8 cellular contexts compared by ENCODE assay signal in the genomic region with DNA sequence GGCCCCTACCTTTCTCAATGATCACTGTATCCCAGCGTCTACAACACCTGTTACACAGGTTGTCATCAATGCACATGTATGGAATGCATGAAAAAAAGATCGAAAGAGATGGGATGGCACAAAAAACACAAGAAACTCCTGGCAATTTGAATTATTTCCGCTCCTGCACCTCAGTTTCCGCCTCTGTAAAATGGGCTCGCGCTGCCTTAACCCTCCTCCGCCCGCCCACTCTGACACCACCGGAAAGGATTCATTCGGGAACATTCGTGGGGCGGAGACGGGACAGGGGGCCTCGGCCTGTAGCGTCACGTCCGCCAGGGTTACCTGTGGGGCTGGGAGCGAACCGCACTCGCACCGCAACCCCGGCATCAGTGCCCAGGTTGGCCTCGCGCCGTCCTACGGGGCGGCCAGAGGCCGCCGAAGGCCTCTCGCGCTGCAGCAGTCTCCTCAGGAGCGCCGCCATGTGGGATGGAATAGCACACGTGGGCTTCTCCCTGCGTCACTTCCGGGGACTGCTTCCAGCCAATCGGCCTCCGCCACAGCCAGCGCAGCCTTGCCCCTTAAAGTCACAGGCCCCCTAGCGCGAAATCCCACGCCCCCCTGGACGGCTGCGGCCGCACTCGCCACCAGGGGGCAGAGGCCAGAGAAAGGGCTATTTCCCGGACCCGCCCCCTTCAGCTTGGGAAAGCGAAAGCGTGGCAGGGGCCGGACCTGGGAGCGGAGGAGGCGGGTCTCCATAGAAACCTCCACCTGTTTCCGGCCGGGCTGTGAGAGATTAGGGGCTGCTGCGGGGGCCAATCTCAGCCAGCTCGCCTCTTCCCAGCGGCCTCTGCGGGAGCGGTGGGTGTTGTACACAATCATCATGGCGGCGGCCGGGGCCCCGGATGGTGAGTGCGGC. TPM values are rescaled to one million over a fixed set of nuclear protein-coding genes. Genes with fewer than 3 reads are reported as not detected.
A peak's percentile ranks its signal among the peaks of the same experiment; 100 is the strongest.
DNase-seq lines count a peak whose midpoint lies in the region; ATAC-seq, FAIRE-seq and TF ChIP-seq lines count a peak whose summit lies in the region.

EARS2 (minus strand) TSS at position 470 of the 898 bp plus-strand sequence; CDS start at position 463, 7 bp downstream.
UBFD1 (plus strand) TSS at position 847 of the 898 bp plus-strand sequence; CDS start at position 863, 16 bp downstream.

- peak within 1 kb of the TSS; percentile 87 for H3K4me3 Mint-ChIP-seq in Caco-2 (ENCODE audit: unreplicated experiment)

- H3K4me1 ChIP-seq in Caco-2, result peaks cover 13% of the 10 kb centered on the region
- no peaks in the 10 kb centered on the region; a peak in 1 of 7 replicates for H3K4me1 ChIP-seq in H1 (replicated peaks in 1 of 4; ENCODE audit: control insufficient read depth in 3 of 4, insufficient read depth in 4 of 4, low read length in 3 of 4)
- no peaks in the 10 kb centered on the region for H3K4me1 ChIP-seq in mesenchymal stem cell (ENCODE audit: control insufficient read depth, insufficient read depth, low read depth, low read length)

- H3K36me3 Mint-ChIP-seq in Caco-2 (ENCODE audit: insufficient read depth, unreplicated experiment), result peaks cover 34% of the 10 kb centered on the region

- peak within 1 kb of the TSS; percentile 30 for H4K5ac ChIP-seq in H1 (ENCODE audit: insufficient read length, low read depth, low read length)

- peak in 1 of 2 experiments; percentile 0; a peak in 1 of 4 replicates for TF ChIP-seq RAD21 in H1 (IDR thresholded peaks at IDR 0.05 in 1 of 2, conservative IDR thresholded peaks at IDR 0.05 in 1 of 2; ENCODE audit: low read depth in 2 of 2, low read length in 2 of 2)

- H3K27ac Mint-ChIP-seq in Caco-2 (ENCODE audit: unreplicated experiment), result peak within 1 kb of the TSS; percentile 90

- H3K4me2 ChIP-seq in H1 (ENCODE audit: insufficient read depth in 1 of 2, low read depth in 2 of 2, low read length in 2 of 2), result peak within 1 kb of the TSS; percentile 61 to 90
- peak within 1 kb of the TSS; percentile 75 for H3K4me2 ChIP-seq in mesenchymal stem cell (ENCODE audit: low read length, poor library complexity, severe bottlenecking)

- H3K23ac ChIP-seq in H1 (ENCODE audit: insufficient read length), result no peak within 1 kb of the TSS
- H3K23ac ChIP-seq in mesenchymal stem cell (ENCODE audit: low read length in 2 of 2), result peak within 1 kb of the TSS in 1 of 2 experiments; percentile 72

- H3K36me3 ChIP-seq in Caco-2 (ENCODE audit: control insufficient read depth, insufficient read depth, low read length), result peaks cover 5% of the 10 kb centered on the region; the same call in 1 of the 2 replicates
- peaks cover 11 to 37% (median 32%) of the 10 kb centered on the region in 4 experiments for H3K36me3 ChIP-seq in H1 (ENCODE audit: control insufficient read depth in 2 of 4, insufficient read depth in 4 of 4, low read length in 3 of 4)
- peaks cover 15 to 40% of the 10 kb centered on the region in 2 experiments for H3K36me3 ChIP-seq in mesenchymal stem cell (ENCODE audit: control insufficient read depth in 1 of 2, insufficient read depth in 2 of 2, low read depth in 1 of 2, low read length in 2 of 2)

- H2BK12ac ChIP-seq in H1 (ENCODE audit: low read depth, low read length) (no peak within 1 kb of the TSS), mesenchymal stem cell (ENCODE audit: low read length in 2 of 2) (peak within 1 kb of the TSS in 1 of 2 experiments; percentile 45)

- no peaks in the 10 kb centered on the region for H3K23me2 ChIP-seq in H1 (ENCODE audit: low read depth, low read length)

- H3K79me1 ChIP-seq in H1 (ENCODE audit: low read depth, low read length) (no peaks in the 10 kb centered on the region; the same call in 1 of the 2 replicates), mesenchymal stem cell (replicated peaks; ENCODE audit: low read length, poor library complexity, severe bottlenecking) (peaks cover 22% of the 10 kb centered on the region)

- DNase-seq in Caco-2 (peak; percentile 98 to 99), HT1080 (ENCODE audit: low read depth) (peak; percentile 99), NOMO-1 (lab: John Stamatoyannopoulos, UW; ENCODE audit: unreplicated experiment in 2 of 2) (peak; percentile 98 to 100), H1 (ENCODE audit: low read depth in 1 of 2, low spot score in 2 of 2) (peak; percentile 96 to 100), mesenchymal stem cell (peak; percentile 99)
- DNase-seq in stimulated activated CD8-positive, alpha-beta memory T cell treated with anti-CD3 and anti-CD28 coated beads, Interleukin-12 subunit alpha, Interleukin-12 subunit beta, amount 100 ng/mL, for 4 hours (ENCODE audit: low read depth), result peak; percentile 98

- no peaks in the 10 kb centered on the region for H3K27me3 ChIP-seq in Caco-2 (replicated peaks; ENCODE audit: control insufficient read depth, insufficient read depth, low read length)
- no peaks in the 10 kb centered on the region for H3K27me3 ChIP-seq in H1 (replicated peaks in 1 of 4; ENCODE audit: control insufficient read depth in 3 of 4, extremely low read depth in 1 of 4, insufficient read depth in 3 of 4, low read length in 3 of 4)
- no peaks in the 10 kb centered on the region for H3K27me3 ChIP-seq in mesenchymal stem cell (ENCODE audit: control insufficient read depth in 1 of 2, insufficient read depth in 1 of 2, low read length in 2 of 2)

- H4K91ac ChIP-seq in H1 (replicated peaks; ENCODE audit: insufficient read length, low read length), result no peak within 1 kb of the TSS
- peak within 1 kb of the TSS; percentile 36 for H4K91ac ChIP-seq in mesenchymal stem cell (ENCODE audit: low read length)

- H2AFZ ChIP-seq in H1 (ENCODE audit: low read length), result no peak within 1 kb of the TSS
- H2AFZ ChIP-seq in mesenchymal stem cell (ENCODE audit: low read depth, low read length), result peak within 1 kb of the TSS; percentile 90

- whole genome bisulfite sequencing in H1 (ENCODE audit: extremely low coverage in 1 of 2, insufficient coverage in 1 of 2, insufficient read length in 1 of 2, insufficient replicate concordance in 2 of 2, low coverage in 1 of 2, low lambda C conversion rate in 2 of 2, missing lambda C conversion rate in 1 of 2), 2 experiments, result 5% methylated on average over 54 of the region's 65 CpGs; no CpG with 5 or more reads in 1 of the 2 experiments
- WGBS in mesenchymal stem cell, result 2% methylated on average over 56 of the region's 65 CpGs

- H3K4me3 ChIP-seq in Caco-2 (ENCODE audit: low read depth, low read length) (peak within 1 kb of the TSS; percentile 95), H1 (ENCODE audit: extremely low read depth in 1 of 4, insufficient read depth in 2 of 4, low read depth in 3 of 4, low read length in 4 of 4) (peak within 1 kb of the TSS; percentile 44 to 90 (median 82)), mesenchymal stem cell (ENCODE audit: insufficient read depth in 1 of 2, low read depth in 1 of 2, low read length in 2 of 2) (peak within 1 kb of the TSS; percentile 93 to 98)

- H3K27ac ChIP-seq in H1 (ENCODE audit: low read depth, low read length), result peak within 1 kb of the TSS; percentile 93
- peak within 1 kb of the TSS; percentile 31 for H3K27ac ChIP-seq in mesenchymal stem cell (ENCODE audit: low read length, poor library complexity, severe bottlenecking)

- POLR2A ChIA-PET in Caco-2 (lab: Charles Lee) (interaction anchor here (0.5 to 1.4 kb wide), 8 partner anchors 8 to 122 kb away, joined by 3 to 9 read pairs (median 6); partner anchors contain the start of gene PLK1), H1 (lab: Charles Lee; ENCODE audit: partially characterized antibody) (interaction anchor here (0.6 to 4.1 kb wide), 21 partner anchors 8 to 355 kb away, joined by 3 to 38 read pairs (median 4); partner anchors contain the start of genes COG7, DCTN5, NDUFAB1 and PALB2)
- POLR2A ChIA-PET in activated CD8-positive, alpha-beta memory T cell treated with anti-CD3 and anti-CD28 coated beads for 36 hours (lab: Charles Lee), result interaction anchor here (0.5 to 1.9 kb wide), 3 partner anchors 39 to 164 kb away, joined by 3 to 8 read pairs (median 3); partner anchors contain the start of gene NDUFAB1

- no peak within 1 kb of the TSS for H3K4ac ChIP-seq in H1 (replicated peaks; ENCODE audit: insufficient read length, low read depth, low read length)
- peak within 1 kb of the TSS; percentile 78 to 95 for H3K4ac ChIP-seq in mesenchymal stem cell (ENCODE audit: low read depth in 1 of 2, low read length in 2 of 2)

- H3K79me2 ChIP-seq in H1 (ENCODE audit: control insufficient read depth in 1 of 2, insufficient read depth in 2 of 2, low read length in 2 of 2), result peaks cover 0 to 62% of the 10 kb centered on the region in 2 experiments

- peak within 1 kb of the TSS; percentile 62; the same call in 1 of the 2 replicates for H2BK5ac ChIP-seq in H1 (ENCODE audit: low read depth, low read length)
- peak within 1 kb of the TSS; percentile 88 for H2BK5ac ChIP-seq in mesenchymal stem cell (ENCODE audit: low read depth, low read length, poor library complexity, severe bottlenecking)

- TSS peak; percentile 54 for BruUV-seq in Caco-2 (replicated peaks; lab: Mats Ljungman, UMichigan)

- TF ChIP-seq CTCF in Caco-2 (IDR thresholded peaks at IDR 0.05; ENCODE audit: insufficient read depth in 1 of 2, low read depth in 1 of 2, low read length in 1 of 2, severe bottlenecking in 1 of 2, unreplicated experiment in 1 of 2) (peak; percentile 75 to 94), H1 (IDR thresholded peaks at IDR 0.05; ENCODE audit: control extremely low read depth in 1 of 3, insufficient read depth in 1 of 3, low read depth in 1 of 3, low read length in 3 of 3) (peak; percentile 51 to 72 (median 64))

- no peaks in the 10 kb centered on the region for H3K9me3 ChIP-seq in Caco-2
- H3K9me3 ChIP-seq in H1 (ENCODE audit: insufficient read depth in 2 of 2, low read depth in 1 of 2, low read length in 1 of 2), result no peaks in the 10 kb centered on the region
- no peaks in the 10 kb centered on the region for H3K9me3 ChIP-seq in mesenchymal stem cell (ENCODE audit: control insufficient read depth, low read length)

- H3K14ac ChIP-seq in H1 (ENCODE audit: insufficient read length) (no peak within 1 kb of the TSS), mesenchymal stem cell (ENCODE audit: low read length in 2 of 2) (peak within 1 kb of the TSS in 1 of 2 experiments; percentile 96)

- H3K27me3 Mint-ChIP-seq in Caco-2 (ENCODE audit: insufficient read depth, unreplicated experiment), result no peaks in the 10 kb centered on the region

- H3K4me1 Mint-ChIP-seq in Caco-2 (ENCODE audit: low read depth, unreplicated experiment), result no peaks in the 10 kb centered on the region

- H3K56ac ChIP-seq in H1 (replicated peaks; ENCODE audit: insufficient read length, low read depth, low read length), result peak within 1 kb of the TSS; percentile 66

- peak; percentile 70 to 89 for TF ChIP-seq POLR2A in H1 (IDR thresholded peaks at IDR 0.05; ENCODE audit: control extremely low read depth in 1 of 2, low read depth in 2 of 2, low read length in 2 of 2)

- H2AK5ac ChIP-seq in H1 (ENCODE audit: low read depth, low read length) (no peak within 1 kb of the TSS), mesenchymal stem cell (ENCODE audit: low read length, severe bottlenecking) (peak within 1 kb of the TSS; percentile 70)

- TF ChIP-seq EP300 in H1 (IDR thresholded peaks at IDR 0.05; ENCODE audit: borderline replicate concordance in 1 of 2, low read depth in 2 of 2, low read length in 2 of 2), result 0 out of 3 replicates have a peak, but pooled peaks of 1 of the 2 experiments have one; percentile 11

- peak; percentile 83 for ATAC-seq in GM21360 (IDR thresholded peaks at IDR 0.05; ENCODE audit: unreplicated experiment)

- peak within 1 kb of the TSS; percentile 83; the same call in 1 of the 2 replicates for H4K8ac ChIP-seq in H1 (ENCODE audit: extremely low read depth, insufficient read depth, low read length)
- H4K8ac ChIP-seq in mesenchymal stem cell (ENCODE audit: low read length), result peak within 1 kb of the TSS; percentile 85

- no peaks in the 10 kb centered on the region for H3K9me3 Mint-ChIP-seq in Caco-2 (ENCODE audit: unreplicated experiment)

- intact Hi-C loops in Caco-2 (cut with micrococcal nuclease; ENCODE audit: unreplicated experiment), result loop anchor here (1.0 to 5.0 kb wide), 3 partner anchors 39 to 84 kb away; partner anchors contain the start of genes DCTN5, NDUFAB1 and PALB2

- H3K9ac ChIP-seq in H1 (replicated peaks in 1 of 4; ENCODE audit: extremely low read depth in 1 of 4, low read depth in 3 of 4, low read length in 3 of 4), result peak within 1 kb of the TSS; percentile 74 to 100 (median 93)
- peak within 1 kb of the TSS; percentile 99 for H3K9ac ChIP-seq in mesenchymal stem cell (ENCODE audit: low read length)

- no peak for FAIRE-seq in H1 (lab: Jason Lieb, UNC)

- CTCF ChIA-PET in Caco-2 (lab: Charles Lee), result interaction anchor here (0.6 to 1.0 kb wide), 3 partner anchors 18 to 60 kb away, joined by 3 to 8 read pairs (median 4); no protein-coding TSS in a partner anchor
- CTCF ChIA-PET in activated CD8-positive, alpha-beta memory T cell treated with anti-CD3 and anti-CD28 coated beads for 36 hours (lab: Charles Lee), result interaction anchor here (0.8 to 1.3 kb wide), 4 partner anchors 40 to 53 kb away, joined by 3 to 5 read pairs (median 4); no protein-coding TSS in a partner anchor
- CTCF ChIA-PET in H1 (lab: Charles Lee; ENCODE audit: partially characterized antibody), result interaction anchor here (0.9 to 4.1 kb wide), 5 partner anchors 17 to 121 kb away, joined by 3 to 17 read pairs (median 3); partner anchors contain the start of gene NDUFAB1

- peak within 1 kb of the TSS; percentile 66 for H3K18ac ChIP-seq in H1 (ENCODE audit: extremely low read depth, low read length)
- H3K18ac ChIP-seq in mesenchymal stem cell (ENCODE audit: low read depth in 1 of 2, low read length in 2 of 2), result peak within 1 kb of the TSS; percentile 75 to 84

- peaks cover 3 to 4% of the 10 kb centered on the region in 2 experiments for H4K20me1 ChIP-seq in H1 (replicated peaks in 1 of 2; ENCODE audit: control insufficient read depth in 1 of 2, insufficient read depth in 2 of 2, low read length in 2 of 2)

- H2BK120ac ChIP-seq in H1 (replicated peaks; ENCODE audit: low read depth, low read length) (no peak within 1 kb of the TSS), mesenchymal stem cell (ENCODE audit: low read depth, low read length) (peak within 1 kb of the TSS; percentile 85)

- no peak within 1 kb of the TSS for H2BK20ac ChIP-seq in H1 (ENCODE audit: low read length)

- no peak within 1 kb of the TSS for H2BK15ac ChIP-seq in H1 (ENCODE audit: low read length)
- peak within 1 kb of the TSS; percentile 12 for H2BK15ac ChIP-seq in mesenchymal stem cell (ENCODE audit: low read depth, poor library complexity, severe bottlenecking)

RNA-seq across cellular contexts. Expression of gene EARS2, which starts in this region (rescaled TPM):
- 29.6 and 32.4 TPM in 2 replicates for total RNA-seq in Caco-2 (2022)
- 31.3 and 35.6 TPM in 2 replicates for total RNA-seq in HT1080 (2014; rRNA removed; shearing (Covaris generic))
- polyA plus RNA-seq in HT1080 (2015; cell fraction: cytosol; rRNA removed), result 21.8 and 25.2 TPM in 2 replicates
- 32.6 and 32.9 TPM in 2 replicates for polyA plus RNA-seq in HT1080 (2015; cell fraction: nucleus; rRNA removed)
- total RNA-seq in activated CD8-positive, alpha-beta memory T cell treated with anti-CD3 and anti-CD28 coated beads for 36 hours, result 10 to 100 TPM; 25.6 to 28.2 TPM
- 47.8 and 49.1 TPM in 2 replicates for total RNA-seq in H1 (2021; fragmentation: NEBNext Ultra II Directional; extraction: Animal tissue kit (Norgen Biotek cat#: 25700))
- polyA plus RNA-seq in H1 (2011; rRNA removed), result 111 and 156 TPM in 2 replicates
- polyA plus RNA-seq in H1 (2011; cell fraction: cytosol; rRNA removed), result 96.1 TPM
- 121 TPM for polyA plus RNA-seq in H1 (2011; cell fraction: nucleus; rRNA removed)
- 49.1 to 53.5 TPM (median 51.1 TPM) in 4 replicates for polyA plus RNA-seq in H1 (2012, experiment 1 of 2)
- 62.6 TPM for polyA plus RNA-seq in H1 (2012, experiment 2 of 2)
- polyA plus RNA-seq in H1 (2013, experiment 1 of 2), result 25.2 TPM
- 22.8 TPM for polyA plus RNA-seq in H1 (2013, experiment 2 of 2)
- 147 and 204 TPM in 2 replicates for polyA minus RNA-seq in H1 (2011; rRNA and poly(A)+ RNA removed)
- polyA minus RNA-seq in H1 (2011; cell fraction: cytosol; rRNA and poly(A)+ RNA removed), result 60.0 TPM
- polyA minus RNA-seq in H1 (2011; cell fraction: nucleus; rRNA and poly(A)+ RNA removed), result 135 TPM
- polyA plus RNA-seq in mesenchymal stem cell (2013, experiment 1 of 2), result 9.8 TPM
- polyA plus RNA-seq in mesenchymal stem cell (2013, experiment 2 of 2), result 9.5 TPM

RNA-seq across cellular contexts. Expression of gene UBFD1, which starts in this region (rescaled TPM):
- total RNA-seq in Caco-2 (2022), result 78.6 and 83.1 TPM in 2 replicates
- total RNA-seq in HT1080 (2014; rRNA removed; shearing (Covaris generic)), result 70.8 and 89.2 TPM in 2 replicates
- 44.6 and 57.7 TPM in 2 replicates for polyA plus RNA-seq in HT1080 (2015; cell fraction: cytosol; rRNA removed)
- 67.9 and 79.7 TPM in 2 replicates for polyA plus RNA-seq in HT1080 (2015; cell fraction: nucleus; rRNA removed)
- 10 to 100 TPM; 56.7 to 62.3 TPM for total RNA-seq in activated CD8-positive, alpha-beta memory T cell treated with anti-CD3 and anti-CD28 coated beads for 36 hours
- 104 and 106 TPM in 2 replicates for total RNA-seq in H1 (2021; fragmentation: NEBNext Ultra II Directional; extraction: Animal tissue kit (Norgen Biotek cat#: 25700))
- polyA plus RNA-seq in H1 (2011; rRNA removed), result 66.3 and 69.1 TPM in 2 replicates
- polyA plus RNA-seq in H1 (2011; cell fraction: cytosol; rRNA removed), result 73.9 TPM
- 49.1 TPM for polyA plus RNA-seq in H1 (2011; cell fraction: nucleus; rRNA removed)
- 40.6 to 53.7 TPM (median 50.5 TPM) in 4 replicates for polyA plus RNA-seq in H1 (2012, experiment 1 of 2)
- 21.5 TPM for polyA plus RNA-seq in H1 (2012, experiment 2 of 2)
- 34.2 TPM for polyA plus RNA-seq in H1 (2013, experiment 1 of 2)
- polyA plus RNA-seq in H1 (2013, experiment 2 of 2), result 32.3 TPM
- polyA minus RNA-seq in H1 (2011; rRNA and poly(A)+ RNA removed), result 66.8 and 68.8 TPM in 2 replicates
- polyA minus RNA-seq in H1 (2011; cell fraction: cytosol; rRNA and poly(A)+ RNA removed), result 36.6 TPM
- polyA minus RNA-seq in H1 (2011; cell fraction: nucleus; rRNA and poly(A)+ RNA removed), result 64.1 TPM
- polyA plus RNA-seq in mesenchymal stem cell (2013, experiment 1 of 2), result 28.8 TPM
- polyA plus RNA-seq in mesenchymal stem cell (2013, experiment 2 of 2), result 30.8 TPM

Comparison
In these comparisons a context has a peak if more than half of its experiments do, and no peak if none do; other contexts are left out.
1. Peak in every context shown above with its lines: DNase-seq, ATAC-seq, H3K4me3 ChIP-seq and H3K27ac ChIP-seq.